ENCODE assay signal across 27 cellular contexts in genomic region chr11:111421251-111421650, GRCh38. TPM values are rescaled to one million over a fixed set of nuclear protein-coding genes. Genes with fewer than 3 reads are reported as not detected.
"Had no signal": no experiment of that assay in that cellular context is flagged by ENCODE, and none has a peak within 500 bp of the region (broad histone marks: within the 10 kb centered on the region; RNA-seq: fewer than 3 reads in every experiment).

No MANE protein-coding gene starts in this region.

- H3K36me3 ChIP-seq: esophagus muscularis mucosa, gastrocnemius medialis, sigmoid colon, uterus had no signal

- H3K27me3 ChIP-seq: esophagus muscularis mucosa, gastrocnemius medialis, sigmoid colon, testis, uterus had no signal

- H3K27ac ChIP-seq: coronary artery, esophagus muscularis mucosa, gastrocnemius medialis, sigmoid colon, testis, uterus had no signal

- H3K4me2 ChIP-seq: smooth muscle cell had no signal

- H3K9me3 ChIP-seq: esophagus muscularis mucosa, gastrocnemius medialis, sigmoid colon, testis, uterus had no signal

- DNase-seq: activated CD4-positive, alpha-beta T cell treated with anti-CD3 and anti-CD28 coated beads, Interleukin-2, amount 10 ng/mL, durations not matched to agents 24 days and 14 days; activated CD8-positive, alpha-beta memory T cell treated with anti-CD3 and anti-CD28 coated beads, Interleukin-2, amount 10 ng/mL, durations not matched to agents 7 days and 5 days; activated CD8-positive, alpha-beta T cell treated with anti-CD3 and anti-CD28 coated beads for 36 hours; activated effector memory CD4-positive, alpha-beta T cell treated with anti-CD3 and anti-CD28 coated beads, Interleukin-2, amount 50 U/mL, for 16 hours; activated naive CD4-positive, alpha-beta T cell treated with anti-CD3 and anti-CD28 coated beads, Interleukin-2, amount 10 ng/mL, durations not matched to agents 7 days and 5 days; activated T-cell treated with anti-CD3 and anti-CD28 coated beads for 4 hours; amygdala; cerebellar nuclear complex; gastrocnemius medialis; head of caudate nucleus; left ventricle myocardium superior; mammary epithelial cell; midbrain; retina; sigmoid colon; stimulated activated CD4-positive, alpha-beta T cell treated with anti-CD3 and anti-CD28 coated beads, Interleukin-15, amount 100 ng/mL, for 24 hours; stimulated activated naive CD4-positive, alpha-beta T cell; testis; trophoblast cell; uterus had no signal

- ATAC-seq: activated CD4-positive, CD25-positive, alpha-beta regulatory T cell treated with anti-CD3 and anti-CD28 coated beads, Interleukin-2, amount 50 U/mL, for 24 hours; activated CD8-positive, alpha-beta memory T cell treated with anti-CD3 and anti-CD28 coated beads, Interleukin-2, amount 10 ng/mL, durations not matched to agents 7 days and 5 days; activated CD8-positive, alpha-beta T cell treated with anti-CD3 and anti-CD28 coated beads for 36 hours; gastrocnemius medialis; left ventricle myocardium superior; natural killer cell treated with Interleukin-12 subunit alpha and Interleukin-12 subunit beta and Interleukin-15 and Interleukin-18, amount 100 ng/mL, for 72 hours had no signal

- FAIRE-seq: islet of Langerhans had no signal

- H3K4me3 ChIP-seq: coronary artery, esophagus muscularis mucosa, gastrocnemius medialis, sigmoid colon, smooth muscle cell, testis, uterus had no signal

RNA-seq across cellular contexts. Expression of gene POU2AF1, which starts 42.2 kb away (rescaled TPM):
- total RNA-seq: osteocyte, smooth muscle cell had no signal
- polyA plus RNA-seq: smooth muscle cell had no signal
